ENCODE assay signal across 8 cellular contexts in genomic region chr20:53736757-53737403, GRCh38.
DNase-seq lines count a peak whose midpoint lies in the region; ATAC-seq and TF ChIP-seq lines count a peak whose summit lies in the region.

No MANE protein-coding gene starts in this region.

- no peak for TF ChIP-seq POLR2A in testis (IDR thresholded peaks at IDR 0.05)

- intact Hi-C loops in testis (cut with DNase I; ENCODE audit: low total_unique reads) = no loop called here

- TF ChIP-seq CTCF in Loucy (conservative IDR thresholded peaks at IDR 0.05; ENCODE audit: low read length) (no peak), testis (IDR thresholded peaks at IDR 0.05) (no peak)

- H3K9me2 ChIP-seq in Loucy (replicated peaks; ENCODE audit: low read depth, low read length) (no peaks in the 10 kb centered on the region), Karpas-422 (replicated peaks; ENCODE audit: insufficient read depth, low read length) (no peaks in the 10 kb centered on the region)

- H3K4me3 ChIP-seq in Loucy (ENCODE audit: low read length, poor library complexity, severe bottlenecking) (peak overlapping the region; percentile 45), iPS-18a (ENCODE audit: low read length) (peak overlapping the region; percentile 34), testis (peak overlapping the region in 1 of 2 donors; percentile 5), Karpas-422 (ENCODE audit: low read length) (no peak overlapping the region)

- peaks cover 3% of the 10 kb centered on the region for H3K36me3 Mint-ChIP-seq in activated CD8-positive, alpha-beta T cell treated with anti-CD3 and anti-CD28 coated beads, Interleukin-2, amount 10 ng/mL, durations not matched to agents 7 days and 5 days (ENCODE audit: low read depth)

- no peaks in the 10 kb centered on the region for H3K27me3 Mint-ChIP-seq in activated CD8-positive, alpha-beta T cell treated with anti-CD3 and anti-CD28 coated beads, Interleukin-2, amount 10 ng/mL, durations not matched to agents 7 days and 5 days (ENCODE audit: low read depth)

- peak overlapping the region; percentile 64 for H3K4me2 ChIP-seq in Loucy (ENCODE audit: low read depth, low read length, poor library complexity, severe bottlenecking)
- no peak overlapping the region for H3K4me2 ChIP-seq in Karpas-422 (ENCODE audit: low read depth, low read length, poor library complexity, severe bottlenecking)

- H3K9me3 ChIP-seq in Loucy (ENCODE audit: insufficient read depth, low read depth, low read length) (no peaks in the 10 kb centered on the region), iPS-18a (ENCODE audit: control insufficient read depth, low read depth, low read length) (no peaks in the 10 kb centered on the region), testis (no peaks in the 10 kb centered on the region), Karpas-422 (ENCODE audit: low read length) (no peaks in the 10 kb centered on the region)

- peak overlapping the region; percentile 61 for H3K4me3 Mint-ChIP-seq in activated CD8-positive, alpha-beta T cell treated with anti-CD3 and anti-CD28 coated beads, Interleukin-2, amount 10 ng/mL, durations not matched to agents 7 days and 5 days

- H3K27ac Mint-ChIP-seq in activated CD8-positive, alpha-beta T cell treated with anti-CD3 and anti-CD28 coated beads, Interleukin-2, amount 10 ng/mL, durations not matched to agents 7 days and 5 days = peak overlapping the region; percentile 91

- no peaks in the 10 kb centered on the region for H3F3A ChIP-seq in Loucy (ENCODE audit: low read depth)

- ATAC-seq in GM18511 (IDR thresholded peaks at IDR 0.05; ENCODE audit: unreplicated experiment) = peak; percentile 44
- ATAC-seq in activated CD8-positive, alpha-beta T cell treated with anti-CD3 and anti-CD28 coated beads, Interleukin-2, amount 10 ng/mL, durations not matched to agents 7 days and 5 days = peak; percentile 52
- ATAC-seq in HG03571 (IDR thresholded peaks at IDR 0.05; ENCODE audit: unreplicated experiment) = no peak

- no peaks in the 10 kb centered on the region for H3K9me3 Mint-ChIP-seq in activated CD8-positive, alpha-beta T cell treated with anti-CD3 and anti-CD28 coated beads, Interleukin-2, amount 10 ng/mL, durations not matched to agents 7 days and 5 days (ENCODE audit: insufficient read depth)

- H3K36me3 ChIP-seq in Loucy (ENCODE audit: insufficient read depth, low read length) = no peaks in the 10 kb centered on the region
- no peaks in the 10 kb centered on the region for H3K36me3 ChIP-seq in iPS-18a (ENCODE audit: control insufficient read depth, low read depth, low read length)
- H3K36me3 ChIP-seq in testis (ENCODE audit: low read depth, missing control alignments) = no peaks in the 10 kb centered on the region
- H3K36me3 ChIP-seq in Karpas-422 (ENCODE audit: insufficient read depth, low read length) = no peaks in the 10 kb centered on the region

- peak overlapping the region; percentile 24 for H3K9ac ChIP-seq in Loucy (ENCODE audit: low read depth, low read length, poor library complexity, severe bottlenecking)
- peak overlapping the region; percentile 73 for H3K9ac ChIP-seq in iPS-18a (ENCODE audit: low read length)
- H3K9ac ChIP-seq in Karpas-422 (ENCODE audit: low read length) = no peak overlapping the region

- POLR2A ChIA-PET in activated CD8-positive, alpha-beta T cell treated with anti-CD3 and anti-CD28 coated beads, Interleukin-2, amount 10 ng/mL, durations not matched to agents 7 days and 5 days (lab: Charles Lee) = interaction anchor here (0.5 to 1.8 kb wide), 10 partner anchors 15 to 171 kb away, joined by 3 to 8 read pairs (median 4); no protein-coding TSS in a partner anchor

- H3K27ac ChIP-seq in iPS-18a (ENCODE audit: low read length) (peak overlapping the region; percentile 87), testis (peak overlapping the region; percentile 0 to 52), Karpas-422 (ENCODE audit: low read length) (no peak overlapping the region)

- H3K4me1 ChIP-seq in Loucy (ENCODE audit: insufficient read depth, low read length, poor library complexity, severe bottlenecking) (peaks cover 43% of the 10 kb centered on the region), iPS-18a (ENCODE audit: control insufficient read depth, low read depth, low read length) (peaks cover 69% of the 10 kb centered on the region), testis (peaks cover 32% of the 10 kb centered on the region), Karpas-422 (ENCODE audit: low read length) (no peaks in the 10 kb centered on the region)

- peaks cover 68% of the 10 kb centered on the region for H3K4me1 Mint-ChIP-seq in activated CD8-positive, alpha-beta T cell treated with anti-CD3 and anti-CD28 coated beads, Interleukin-2, amount 10 ng/mL, durations not matched to agents 7 days and 5 days (ENCODE audit: low read depth)

- H2AFZ ChIP-seq in Loucy (ENCODE audit: low read length) = peak overlapping the region; percentile 48; the same call in 1 of the 2 replicates
- no peak overlapping the region for H2AFZ ChIP-seq in Karpas-422 (ENCODE audit: low read length)

- WGBS in testis, 2 donors = 20 to 23% methylated on average over 6 of the region's 6 CpGs

- DNase-seq in activated CD8-positive, alpha-beta T cell treated with anti-CD3 and anti-CD28 coated beads, Interleukin-2, amount 10 ng/mL, durations not matched to agents 7 days and 5 days = peak; percentile 36
- DNase-seq in testis = no peak
- no peak for DNase-seq in Karpas-422
- no peak for DNase-seq in COLO668 (lab: John Stamatoyannopoulos, UW; ENCODE audit: unreplicated experiment)

- H4K20me1 ChIP-seq in Loucy (ENCODE audit: insufficient read depth, low read length, poor library complexity, severe bottlenecking) = no peaks in the 10 kb centered on the region
- no peaks in the 10 kb centered on the region for H4K20me1 ChIP-seq in Karpas-422 (ENCODE audit: insufficient read depth, low read depth, low read length)

- H3K27me3 ChIP-seq in Loucy (ENCODE audit: insufficient read depth, low read length, poor library complexity, severe bottlenecking) = no peaks in the 10 kb centered on the region
- H3K27me3 ChIP-seq in iPS-18a (ENCODE audit: control insufficient read depth, insufficient read depth, low read length) = no peaks in the 10 kb centered on the region
- H3K27me3 ChIP-seq in testis = no peaks in the 10 kb centered on the region
- no peaks in the 10 kb centered on the region for H3K27me3 ChIP-seq in Karpas-422 (ENCODE audit: low read length)

- H3K79me2 ChIP-seq in Loucy (ENCODE audit: insufficient read depth, low read length) (no peaks in the 10 kb centered on the region), Karpas-422 (ENCODE audit: low read length) (no peaks in the 10 kb centered on the region)

- CTCF ChIA-PET in activated CD8-positive, alpha-beta T cell treated with anti-CD3 and anti-CD28 coated beads, Interleukin-2, amount 10 ng/mL, durations not matched to agents 7 days and 5 days (lab: Charles Lee) = interaction anchor here (1.0 to 2.2 kb wide), 12 partner anchors 12 to 179 kb away, joined by 3 to 6 read pairs (median 4); no protein-coding TSS in a partner anchor
